ENCODE assay signal across 9 cellular contexts in the genomic region with DNA sequence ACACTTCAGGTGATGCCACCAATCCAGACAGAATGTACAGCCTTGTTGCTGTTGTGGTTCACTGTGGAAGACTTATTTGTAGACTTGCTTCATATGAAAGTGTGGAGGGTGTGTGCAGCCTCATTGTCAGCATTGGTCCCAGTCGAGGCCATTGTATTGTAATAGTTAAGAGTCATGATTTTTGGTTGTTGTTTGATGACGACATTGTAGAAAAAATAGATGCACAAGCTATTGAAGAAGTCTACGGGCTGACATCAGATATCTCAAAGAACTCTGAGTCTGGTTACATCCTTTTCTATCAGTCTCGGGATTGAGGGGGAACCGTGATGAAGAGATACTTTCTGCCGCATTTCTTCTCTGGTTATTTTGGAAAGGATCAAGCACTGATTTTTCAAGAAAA. TPM values are rescaled to one million over a fixed set of nuclear protein-coding genes. Genes with fewer than 3 reads are reported as not detected.
"Had no signal": no experiment of that assay in that cellular context is flagged by ENCODE, and none has a peak within 500 bp of the region (broad histone marks: within the 10 kb centered on the region; RNA-seq: fewer than 3 reads in every experiment).

No MANE protein-coding gene starts in this region.

- FAIRE-seq: G401.6, GM12878, GM12891, GM12892, GM18507, GM19239 had no signal

- ATAC-seq: GM12878 had no signal

- DNase-seq: GDM1, GF-D8 had no signal

- H3K4me3 ChIP-seq: GM12878 had no signal

RNA-seq across cellular contexts. Expression of a gene that starts 56.4 kb away (rescaled TPM):
- total RNA-seq: G401, GM12878 had no signal
- polyA plus RNA-seq: GM12878 had no signal
